Comparison of ENCODE assay signal across 2 cellular contexts in the genomic region with DNA sequence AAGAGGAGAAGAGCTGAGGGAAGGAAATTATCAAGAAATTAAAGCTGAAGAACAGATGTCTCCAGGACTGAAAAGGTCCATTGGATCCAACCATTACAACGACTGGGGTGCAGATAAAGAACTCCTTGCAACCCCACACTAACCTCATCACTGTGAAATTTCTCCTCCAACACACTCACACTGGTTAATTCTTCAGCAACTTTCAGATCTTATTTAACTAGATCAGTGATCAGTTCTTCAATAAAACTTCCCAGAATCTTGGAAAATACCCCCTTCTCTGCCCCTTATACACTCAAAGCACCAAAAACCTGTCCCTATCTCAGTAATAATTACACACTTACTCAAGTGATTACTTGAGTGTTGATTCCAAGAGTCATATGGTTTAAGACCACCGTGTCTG.
TF ChIP-seq lines count a peak whose summit lies in the region.

No MANE protein-coding gene starts in this region.

TF ChIP-seq in liver, 16 proteins besides CTCF, POLR2A, EP300 and RAD21 (continued from another document):
- TF ChIP-seq, protein P1, sequence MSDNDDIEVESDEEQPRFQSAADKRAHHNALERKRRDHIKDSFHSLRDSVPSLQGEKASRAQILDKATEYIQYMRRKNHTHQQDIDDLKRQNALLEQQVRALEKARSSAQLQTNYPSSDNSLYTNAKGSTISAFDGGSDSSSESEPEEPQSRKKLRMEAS (IDR thresholded peaks at IDR 0.05) = no peak
- TF ChIP-seq RXRA (IDR thresholded peaks at IDR 0.05) = no peak
- TF ChIP-seq, protein P2, sequence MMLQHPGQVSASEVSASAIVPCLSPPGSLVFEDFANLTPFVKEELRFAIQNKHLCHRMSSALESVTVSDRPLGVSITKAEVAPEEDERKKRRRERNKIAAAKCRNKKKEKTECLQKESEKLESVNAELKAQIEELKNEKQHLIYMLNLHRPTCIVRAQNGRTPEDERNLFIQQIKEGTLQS (IDR thresholded peaks at IDR 0.05) = no peak
- TF ChIP-seq SP1 (IDR thresholded peaks at IDR 0.05) = no peak
- TF ChIP-seq FOXA1 (IDR thresholded peaks at IDR 0.05) = no peak
- no peak for TF ChIP-seq JUND (IDR thresholded peaks at IDR 0.05)
- no peak for TF ChIP-seq NR2F2 (IDR thresholded peaks at IDR 0.05)
- no peak for TF ChIP-seq HNF4G (IDR thresholded peaks at IDR 0.05)
- no peak for TF ChIP-seq GABPA (IDR thresholded peaks at IDR 0.05 in 1 of 2, conservative IDR thresholded peaks at IDR 0.05 in 1 of 2)
- no peak for TF ChIP-seq YY1 (IDR thresholded peaks at IDR 0.05)
- TF ChIP-seq TAF1 (conservative IDR thresholded peaks at IDR 0.05) = no peak
- TF ChIP-seq HNF4A (conservative IDR thresholded peaks at IDR 0.05) = no peak
- no peak for TF ChIP-seq EGR1 (IDR thresholded peaks at IDR 0.05; ENCODE audit: low read depth in 2 of 2)
- TF ChIP-seq FOXA2 (IDR thresholded peaks at IDR 0.05) = no peak
- TF ChIP-seq, protein P3, sequence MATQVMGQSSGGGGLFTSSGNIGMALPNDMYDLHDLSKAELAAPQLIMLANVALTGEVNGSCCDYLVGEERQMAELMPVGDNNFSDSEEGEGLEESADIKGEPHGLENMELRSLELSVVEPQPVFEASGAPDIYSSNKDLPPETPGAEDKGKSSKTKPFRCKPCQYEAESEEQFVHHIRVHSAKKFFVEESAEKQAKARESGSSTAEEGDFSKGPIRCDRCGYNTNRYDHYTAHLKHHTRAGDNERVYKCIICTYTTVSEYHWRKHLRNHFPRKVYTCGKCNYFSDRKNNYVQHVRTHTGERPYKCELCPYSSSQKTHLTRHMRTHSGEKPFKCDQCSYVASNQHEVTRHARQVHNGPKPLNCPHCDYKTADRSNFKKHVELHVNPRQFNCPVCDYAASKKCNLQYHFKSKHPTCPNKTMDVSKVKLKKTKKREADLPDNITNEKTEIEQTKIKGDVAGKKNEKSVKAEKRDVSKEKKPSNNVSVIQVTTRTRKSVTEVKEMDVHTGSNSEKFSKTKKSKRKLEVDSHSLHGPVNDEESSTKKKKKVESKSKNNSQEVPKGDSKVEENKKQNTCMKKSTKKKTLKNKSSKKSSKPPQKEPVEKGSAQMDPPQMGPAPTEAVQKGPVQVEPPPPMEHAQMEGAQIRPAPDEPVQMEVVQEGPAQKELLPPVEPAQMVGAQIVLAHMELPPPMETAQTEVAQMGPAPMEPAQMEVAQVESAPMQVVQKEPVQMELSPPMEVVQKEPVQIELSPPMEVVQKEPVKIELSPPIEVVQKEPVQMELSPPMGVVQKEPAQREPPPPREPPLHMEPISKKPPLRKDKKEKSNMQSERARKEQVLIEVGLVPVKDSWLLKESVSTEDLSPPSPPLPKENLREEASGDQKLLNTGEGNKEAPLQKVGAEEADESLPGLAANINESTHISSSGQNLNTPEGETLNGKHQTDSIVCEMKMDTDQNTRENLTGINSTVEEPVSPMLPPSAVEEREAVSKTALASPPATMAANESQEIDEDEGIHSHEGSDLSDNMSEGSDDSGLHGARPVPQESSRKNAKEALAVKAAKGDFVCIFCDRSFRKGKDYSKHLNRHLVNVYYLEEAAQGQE (IDR thresholded peaks at IDR 0.05) = no peak

TF ChIP-seq in HepG2, 621 proteins besides CTCF, POLR2A, EP300 and RAD21 (continued from another document):
- no peak for TF ChIP-seq ZNF644 (CRISPR knock-in tag; IDR thresholded peaks at IDR 0.05; ENCODE audit: low read depth)
- TF ChIP-seq, protein P4, sequence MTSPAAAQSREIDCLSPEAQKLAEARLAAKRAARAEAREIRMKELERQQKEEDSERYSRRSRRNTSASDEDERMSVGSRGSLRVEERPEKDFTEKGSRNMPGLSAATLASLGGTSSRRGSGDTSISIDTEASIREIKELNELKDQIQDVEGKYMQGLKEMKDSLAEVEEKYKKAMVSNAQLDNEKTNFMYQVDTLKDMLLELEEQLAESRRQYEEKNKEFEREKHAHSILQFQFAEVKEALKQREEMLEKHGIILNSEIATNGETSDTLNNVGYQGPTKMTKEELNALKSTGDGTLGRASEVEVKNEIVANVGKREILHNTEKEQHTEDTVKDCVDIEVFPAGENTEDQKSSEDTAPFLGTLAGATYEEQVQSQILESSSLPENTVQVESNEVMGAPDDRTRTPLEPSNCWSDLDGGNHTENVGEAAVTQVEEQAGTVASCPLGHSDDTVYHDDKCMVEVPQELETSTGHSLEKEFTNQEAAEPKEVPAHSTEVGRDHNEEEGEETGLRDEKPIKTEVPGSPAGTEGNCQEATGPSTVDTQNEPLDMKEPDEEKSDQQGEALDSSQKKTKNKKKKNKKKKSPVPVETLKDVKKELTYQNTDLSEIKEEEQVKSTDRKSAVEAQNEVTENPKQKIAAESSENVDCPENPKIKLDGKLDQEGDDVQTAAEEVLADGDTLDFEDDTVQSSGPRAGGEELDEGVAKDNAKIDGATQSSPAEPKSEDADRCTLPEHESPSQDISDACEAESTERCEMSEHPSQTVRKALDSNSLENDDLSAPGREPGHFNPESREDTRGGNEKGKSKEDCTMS (CRISPR knock-in tag; conservative IDR thresholded peaks at IDR 0.05) = no peak
